ENCODE assay signal across 20 cellular contexts in genomic region chr12:31222620-31223222, GRCh38.
"Had no signal": no experiment of that assay in that cellular context is flagged by ENCODE, and none has a peak within 500 bp of the region (broad histone marks: within the 10 kb centered on the region; RNA-seq: fewer than 3 reads in every experiment).

No MANE protein-coding gene starts in this region.

- H3K4me1 ChIP-seq: foreskin keratinocyte, left lung, psoas muscle, right atrium auricular region, thyroid gland had no signal

- H3K27me3 ChIP-seq: cardiac muscle cell, pancreas, right atrium auricular region, thyroid gland had no signal

- H3K27ac ChIP-seq: cardiac muscle cell, foreskin keratinocyte, left lung, pancreas, psoas muscle, right atrium auricular region, thyroid gland had no signal

- H3K4me3 ChIP-seq: cardiac muscle cell, left lung, pancreas, psoas muscle, right atrium auricular region, thyroid gland had no signal

- FAIRE-seq: endometrium, pancreas had no signal

- ATAC-seq: activated CD4-positive, alpha-beta T cell treated with anti-CD3 and anti-CD28 coated beads for 36 hours; foreskin keratinocyte; left lung; naive thymus-derived CD8-positive, alpha-beta T cell; pancreas; psoas muscle; T-cell; WTC11 had no signal

- H3K36me3 ChIP-seq: cardiac muscle cell, left lung, pancreas, right atrium auricular region, thyroid gland had no signal

- DNase-seq: activated CD4-positive, alpha-beta T cell treated with anti-CD3 and anti-CD28 coated beads for 36 hours; activated CD4-positive, alpha-beta T cell treated with anti-CD3 and anti-CD28 coated beads, Interleukin-2, amount 50 U/mL, for 4 hours; activated naive CD4-positive, alpha-beta T cell treated with Interleukin-2 at 50 U/mL for 16 hours; activated naive CD8-positive, alpha-beta T cell treated with anti-CD3 and anti-CD28 coated beads for 36 hours; activated T-cell treated with anti-CD3 and anti-CD28 coated beads, Interleukin-2, amount 50 U/mL, for 48 hours; cortex of kidney; erythroblast; foreskin keratinocyte; naive thymus-derived CD8-positive, alpha-beta T cell; psoas muscle; stimulated activated CD4-positive, alpha-beta T cell treated with anti-CD3 and anti-CD28 coated beads, Interleukin-4, amount 100 ng/mL, for 4 hours; substantia nigra; T-cell; thyroid gland had no signal

- H3K9me3 ChIP-seq: left lung, pancreas, psoas muscle, right atrium auricular region, thyroid gland had no signal
